ENCODE assay signal across 20 cellular contexts in genomic region chr2:196966078-196966477, GRCh38.
"Had no signal": no experiment of that assay in that cellular context is flagged by ENCODE, and none has a peak within 500 bp of the region (broad histone marks: within the 10 kb centered on the region; RNA-seq: fewer than 3 reads in every experiment).

No MANE protein-coding gene starts in this region.

- H3K9me3 Mint-ChIP-seq: effector memory CD8-positive, alpha-beta T cell had no signal

- H3K4me3 ChIP-seq: right lobe of liver had no signal

- H3K27me3 Mint-ChIP-seq: dendritic cell treated with granulocyte-macrophage colony-stimulating factor and Interleukin-4, amounts not matched to agents 40 ng/mL and 50 ng/mL, for 4 days; effector memory CD8-positive, alpha-beta T cell had no signal

- H3K27ac ChIP-seq: breast epithelium, epithelial cell of prostate, right lobe of liver, uterus had no signal

- H3K4me3 Mint-ChIP-seq: activated CD8-positive, alpha-beta T cell treated with anti-CD3 and anti-CD28 coated beads, Interleukin-2, amount 10 ng/mL, durations not matched to agents 7 days and 5 days; activated T-cell treated with anti-CD3 and anti-CD28 coated beads, Interleukin-2, amount 50 U/mL, for 72 hours; dendritic cell treated with granulocyte-macrophage colony-stimulating factor and Interleukin-4, amounts not matched to agents 40 ng/mL and 50 ng/mL, for 4 days; effector memory CD8-positive, alpha-beta T cell had no signal

- ATAC-seq: activated CD8-positive, alpha-beta T cell treated with anti-CD3 and anti-CD28 coated beads, Interleukin-2, amount 10 ng/mL, durations not matched to agents 7 days and 5 days; activated naive CD4-positive, alpha-beta T cell treated with anti-CD3 and anti-CD28 coated beads, Interleukin-2, amount 50 U/mL, for 72 hours; activated T-cell treated with anti-CD3 and anti-CD28 coated beads, Interleukin-2, amount 50 U/mL, for 72 hours; effector memory CD8-positive, alpha-beta T cell; left lobe of liver; right lobe of liver; WTC11 had no signal

- H3K27ac Mint-ChIP-seq: activated CD8-positive, alpha-beta T cell treated with anti-CD3 and anti-CD28 coated beads, Interleukin-2, amount 10 ng/mL, durations not matched to agents 7 days and 5 days; activated naive CD4-positive, alpha-beta T cell treated with anti-CD3 and anti-CD28 coated beads, Interleukin-2, amount 50 U/mL, for 72 hours; activated T-cell treated with anti-CD3 and anti-CD28 coated beads, Interleukin-2, amount 50 U/mL, for 72 hours; dendritic cell treated with granulocyte-macrophage colony-stimulating factor and Interleukin-4, amounts not matched to agents 40 ng/mL and 50 ng/mL, for 4 days; effector memory CD8-positive, alpha-beta T cell; WTC11 had no signal

- DNase-seq: activated CD4-positive, alpha-beta T cell treated with anti-CD3 and anti-CD28 coated beads for 48 hours; activated CD8-positive, alpha-beta memory T cell treated with anti-CD3 and anti-CD28 coated beads, Interleukin-2, amount 50 U/mL, for 4 hours; activated CD8-positive, alpha-beta T cell treated with anti-CD3 and anti-CD28 coated beads, Interleukin-2, amount 10 ng/mL, durations not matched to agents 7 days and 5 days; activated gamma-delta T cell; activated T-cell treated with anti-CD3 and anti-CD28 coated beads, Interleukin-2, amount 50 U/mL, for 72 hours; amniotic stem cell; cerebellar nuclear complex; effector memory CD8-positive, alpha-beta T cell; heart right ventricle; nephron progenitor cell; right lobe of liver; stimulated activated CD4-positive, alpha-beta T cell treated with anti-CD3 and anti-CD28 coated beads, Interleukin-1b, Interleukin-23, amount 100 ng/mL, for 48 hours; SW 1271; uterus had no signal

- H3K27me3 ChIP-seq: breast epithelium, heart right ventricle, right lobe of liver, uterus had no signal

- H3K9me3 ChIP-seq: breast epithelium, right lobe of liver, uterus had no signal

- H3K36me3 ChIP-seq: breast epithelium, heart right ventricle, right lobe of liver, uterus had no signal

- H3K4me1 ChIP-seq: breast epithelium, right lobe of liver, uterus had no signal
